Comparison of ENCODE assay signal across 19 cellular contexts in the genomic region with DNA sequence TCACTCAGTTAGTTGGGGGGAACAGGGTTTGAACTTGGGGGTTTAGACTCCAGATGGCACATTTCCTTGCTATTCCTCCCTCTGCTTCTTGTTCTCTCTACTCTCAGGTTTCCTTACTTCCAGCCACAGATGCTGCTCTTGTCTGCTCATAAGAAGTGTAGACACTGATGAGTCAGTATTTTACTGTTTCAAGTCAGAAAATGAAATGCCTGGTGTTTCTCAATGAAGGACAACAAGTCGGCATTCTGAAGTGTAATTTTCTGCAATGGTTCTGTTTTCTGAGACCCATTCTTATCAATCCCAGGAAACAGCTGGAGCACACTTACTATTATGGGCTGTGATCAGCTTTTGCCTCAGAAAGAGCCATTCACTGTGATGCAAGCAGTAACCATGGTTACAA. TPM values are rescaled to one million over a fixed set of nuclear protein-coding genes. Genes with fewer than 3 reads are reported as not detected.
DNase-seq lines count a peak whose midpoint lies in the region; ATAC-seq, FAIRE-seq and TF ChIP-seq lines count a peak whose summit lies in the region.
"Had no signal": no experiment of that assay in that cellular context is flagged by ENCODE, and none has a peak within 500 bp of the region (broad histone marks: within the 10 kb centered on the region; RNA-seq: fewer than 3 reads in every experiment).

No MANE protein-coding gene starts in this region.

- H3K36me3 Mint-ChIP-seq in T-cell, result no peaks in the 10 kb centered on the region
- H3K36me3 Mint-ChIP-seq: activated naive CD4-positive, alpha-beta T cell treated with anti-CD3 and anti-CD28 coated beads, Interleukin-2, amount 50 U/mL, for 72 hours had no signal

- H3K9me2 ChIP-seq in Karpas-422 (replicated peaks; ENCODE audit: insufficient read depth, low read length), result no peaks in the 10 kb centered on the region

- no peaks in the 10 kb centered on the region for H4K20me1 ChIP-seq in Karpas-422 (ENCODE audit: insufficient read depth, low read depth, low read length)

- peak; percentile 50 for DNase-seq in EL
- DNase-seq in RCC 7860 (ENCODE audit: low spot score), result peak; percentile 45
- DNase-seq in fibroblast of the aortic adventitia (ENCODE audit: low read depth), result peak; percentile 63
- peak; percentile 31 for DNase-seq in skeletal muscle cell (ENCODE audit: low read depth)
- no peak for DNase-seq in T-cell
- DNase-seq in Karpas-422, result no peak
- DNase-seq: activated CD4-positive, alpha-beta memory T cell treated with anti-CD3 and anti-CD28 coated beads, Interleukin-2, amount 10 ng/mL, durations not matched to agents 7 days and 5 days; activated T-cell treated with anti-CD3 and anti-CD28 coated beads, Interleukin-2, amount 50 U/mL, for 72 hours; left lung; NCI-H226; stimulated activated CD4-positive, alpha-beta T cell treated with anti-CD3 and anti-CD28 coated beads, Interleukin-4, amount 100 ng/mL, for 24 hours; SW 1271; testis had no signal

- H3K4me1 ChIP-seq in Karpas-422 (ENCODE audit: low read length), result no peaks in the 10 kb centered on the region
- H3K4me1 ChIP-seq: left lung, parathyroid adenoma, testis had no signal

- H3K4me1 Mint-ChIP-seq in T-cell, result no peaks in the 10 kb centered on the region
- H3K4me1 Mint-ChIP-seq: activated CD4-positive, alpha-beta memory T cell treated with anti-CD3 and anti-CD28 coated beads, Interleukin-2, amount 10 ng/mL, durations not matched to agents 7 days and 5 days had no signal

- TF ChIP-seq CTCF in fibroblast of the aortic adventitia (IDR thresholded peaks at IDR 0.05; ENCODE audit: insufficient read depth, low read length), result no peak

- ATAC-seq in T-cell (replicated peaks in 1 of 4) (no peak), GM18505 (IDR thresholded peaks at IDR 0.05; ENCODE audit: unreplicated experiment) (no peak)
- ATAC-seq: activated naive CD4-positive, alpha-beta T cell treated with anti-CD3 and anti-CD28 coated beads, Interleukin-2, amount 50 U/mL, for 72 hours; activated T-cell treated with anti-CD3 and anti-CD28 coated beads, Interleukin-2, amount 50 U/mL, for 72 hours; left lung had no signal

- H3K27me3 ChIP-seq in Karpas-422 (ENCODE audit: low read length), result no peaks in the 10 kb centered on the region
- H3K27me3 ChIP-seq: left lung, testis had no signal

- H3K27ac ChIP-seq in Karpas-422 (ENCODE audit: low read length), result no peak overlapping the region
- H3K27ac ChIP-seq: C4-2B, left lung, parathyroid adenoma, skin epidermis, testis had no signal

- no peak overlapping the region for H3K4me3 ChIP-seq in fibroblast of the aortic adventitia (ENCODE audit: low read depth, low read length)
- no peak overlapping the region for H3K4me3 ChIP-seq in skeletal muscle cell (ENCODE audit: low read depth, low read length)
- no peak overlapping the region for H3K4me3 ChIP-seq in Karpas-422 (ENCODE audit: low read length)
- H3K4me3 ChIP-seq: left lung, skin epidermis, testis had no signal

- no peak overlapping the region for H3K9ac ChIP-seq in Karpas-422 (ENCODE audit: low read length)
- H3K9ac ChIP-seq: parathyroid adenoma had no signal

- H3K27ac Mint-ChIP-seq in T-cell, result no peak overlapping the region
- H3K27ac Mint-ChIP-seq: activated CD4-positive, alpha-beta memory T cell treated with anti-CD3 and anti-CD28 coated beads, Interleukin-2, amount 10 ng/mL, durations not matched to agents 7 days and 5 days; activated naive CD4-positive, alpha-beta T cell treated with anti-CD3 and anti-CD28 coated beads, Interleukin-2, amount 50 U/mL, for 72 hours; activated T-cell treated with anti-CD3 and anti-CD28 coated beads, Interleukin-2, amount 50 U/mL, for 72 hours had no signal

- no peaks in the 10 kb centered on the region for H3K9me3 ChIP-seq in Karpas-422 (ENCODE audit: low read length)
- H3K9me3 ChIP-seq: testis had no signal

- H2AFZ ChIP-seq in Karpas-422 (ENCODE audit: low read length), result no peak overlapping the region
- H2AFZ ChIP-seq: parathyroid adenoma had no signal

- no peak overlapping the region for H3K4me3 Mint-ChIP-seq in T-cell
- H3K4me3 Mint-ChIP-seq: activated CD4-positive, alpha-beta memory T cell treated with anti-CD3 and anti-CD28 coated beads, Interleukin-2, amount 10 ng/mL, durations not matched to agents 7 days and 5 days; activated T-cell treated with anti-CD3 and anti-CD28 coated beads, Interleukin-2, amount 50 U/mL, for 72 hours had no signal

- no peak for TF ChIP-seq POLR2A in GM18505 (IDR thresholded peaks at IDR 0.05; ENCODE audit: borderline replicate concordance, extremely low read depth, insufficient read depth, insufficient read length)

- H3K27me3 Mint-ChIP-seq in T-cell, result no peaks in the 10 kb centered on the region
- H3K27me3 Mint-ChIP-seq: activated CD4-positive, alpha-beta memory T cell treated with anti-CD3 and anti-CD28 coated beads, Interleukin-2, amount 10 ng/mL, durations not matched to agents 7 days and 5 days had no signal

- H3K9me3 Mint-ChIP-seq in T-cell, result no peaks in the 10 kb centered on the region
- H3K9me3 Mint-ChIP-seq: activated CD4-positive, alpha-beta memory T cell treated with anti-CD3 and anti-CD28 coated beads, Interleukin-2, amount 10 ng/mL, durations not matched to agents 7 days and 5 days had no signal

- no peaks in the 10 kb centered on the region for H3K36me3 ChIP-seq in Karpas-422 (ENCODE audit: insufficient read depth, low read length)
- H3K36me3 ChIP-seq: left lung had no signal

- POLR2A ChIA-PET in T-cell (lab: Charles Lee), result no interaction called here

- no peak overlapping the region for H3K4me2 ChIP-seq in Karpas-422 (ENCODE audit: low read depth, low read length, poor library complexity, severe bottlenecking)

- FAIRE-seq in RCC 7860 (lab: Jason Lieb, UNC), result peak; percentile 61
- FAIRE-seq: H1 had no signal

- H3K79me2 ChIP-seq in Karpas-422 (ENCODE audit: low read length), result no peaks in the 10 kb centered on the region
- H3K79me2 ChIP-seq: parathyroid adenoma had no signal

- CTCF ChIA-PET in T-cell (lab: Charles Lee), result no interaction called here

RNA-seq across cellular contexts. Expression of gene SLC4A4, which starts 41.9 kb away (rescaled TPM):
- total RNA-seq in fibroblast of the aortic adventitia (ENCODE audit: low replicate concordance) (2.1 and 2.4 TPM in 2 replicates), T-cell (1 to 10 TPM in 3 of 5 donors, under 1 TPM in 2; 0.76 to 3.2 (median 1.5) TPM)
- 0.22 and 0.25 TPM in 2 replicates for total RNA-seq in Karpas-422 (2014; rRNA removed; shearing (Covaris generic); ENCODE audit: low replicate concordance)

Comparison
In these comparisons a context has a peak if more than half of its experiments do, and no peak if none do; other contexts are left out.
1. DNase-seq: peak in EL (single experiment), RCC 7860 (single experiment), fibroblast of the aortic adventitia (single experiment) and skeletal muscle cell (single experiment); none in T-cell (0 of 34) and Karpas-422 (single experiment).